In the genomic region with DNA sequence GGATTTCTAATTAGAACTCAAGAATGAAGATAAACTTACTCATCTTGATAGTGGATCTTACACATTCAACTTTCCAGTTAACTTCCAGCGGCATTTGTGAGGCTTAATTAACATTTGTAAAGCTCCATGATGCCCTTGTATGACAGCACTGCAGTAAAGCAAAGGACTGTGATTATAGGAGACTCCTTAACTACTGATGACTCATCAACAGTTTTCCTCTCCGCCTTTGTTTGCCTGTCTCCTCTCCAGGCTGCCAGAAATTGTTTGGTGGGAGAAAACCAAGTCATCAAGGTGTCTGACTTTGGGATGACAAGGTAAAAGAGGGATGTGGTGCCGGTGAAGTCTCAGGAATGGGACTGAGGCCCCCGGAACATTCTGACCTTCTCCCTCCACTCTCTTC, we compare ENCODE assay signal across 1 cellular context.
TF ChIP-seq lines count a peak whose summit lies in the region.

No MANE protein-coding gene starts in this region.

TF ChIP-seq in H1, 55 proteins besides CTCF, POLR2A, EP300 and RAD21:
- no peak for TF ChIP-seq GABPA (IDR thresholded peaks at IDR 0.05; ENCODE audit: borderline replicate concordance, insufficient read depth, low read length)
- TF ChIP-seq, protein P1, sequence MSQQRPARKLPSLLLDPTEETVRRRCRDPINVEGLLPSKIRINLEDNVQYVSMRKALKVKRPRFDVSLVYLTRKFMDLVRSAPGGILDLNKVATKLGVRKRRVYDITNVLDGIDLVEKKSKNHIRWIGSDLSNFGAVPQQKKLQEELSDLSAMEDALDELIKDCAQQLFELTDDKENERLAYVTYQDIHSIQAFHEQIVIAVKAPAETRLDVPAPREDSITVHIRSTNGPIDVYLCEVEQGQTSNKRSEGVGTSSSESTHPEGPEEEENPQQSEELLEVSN (IDR thresholded peaks at IDR 0.05): no peak
- TF ChIP-seq MAFK (IDR thresholded peaks at IDR 0.05; ENCODE audit: low read depth, low read length): 0 out of 2 replicates have a peak, but pooled peaks have one; percentile 8
- peak; percentile 80; the same call in 1 of the 2 replicates for TF ChIP-seq RFX5 (IDR thresholded peaks at IDR 0.05; ENCODE audit: borderline replicate concordance, low read depth, low read length)
- TF ChIP-seq HDAC2 (IDR thresholded peaks at IDR 0.05; ENCODE audit: borderline replicate concordance in 1 of 2, low read depth in 2 of 2, low read length in 2 of 2): no peak
- TF ChIP-seq SIRT6 (IDR thresholded peaks at IDR 0.05; ENCODE audit: low read length): no peak
- TF ChIP-seq SIX5 (IDR thresholded peaks at IDR 0.05; ENCODE audit: low read depth, low read length): no peak
- TF ChIP-seq JUND (IDR thresholded peaks at IDR 0.05; ENCODE audit: low read length): peak; percentile 87
- no peak for TF ChIP-seq TCF12 (IDR thresholded peaks at IDR 0.05; ENCODE audit: low read depth, low read length)
- TF ChIP-seq, protein P2, sequence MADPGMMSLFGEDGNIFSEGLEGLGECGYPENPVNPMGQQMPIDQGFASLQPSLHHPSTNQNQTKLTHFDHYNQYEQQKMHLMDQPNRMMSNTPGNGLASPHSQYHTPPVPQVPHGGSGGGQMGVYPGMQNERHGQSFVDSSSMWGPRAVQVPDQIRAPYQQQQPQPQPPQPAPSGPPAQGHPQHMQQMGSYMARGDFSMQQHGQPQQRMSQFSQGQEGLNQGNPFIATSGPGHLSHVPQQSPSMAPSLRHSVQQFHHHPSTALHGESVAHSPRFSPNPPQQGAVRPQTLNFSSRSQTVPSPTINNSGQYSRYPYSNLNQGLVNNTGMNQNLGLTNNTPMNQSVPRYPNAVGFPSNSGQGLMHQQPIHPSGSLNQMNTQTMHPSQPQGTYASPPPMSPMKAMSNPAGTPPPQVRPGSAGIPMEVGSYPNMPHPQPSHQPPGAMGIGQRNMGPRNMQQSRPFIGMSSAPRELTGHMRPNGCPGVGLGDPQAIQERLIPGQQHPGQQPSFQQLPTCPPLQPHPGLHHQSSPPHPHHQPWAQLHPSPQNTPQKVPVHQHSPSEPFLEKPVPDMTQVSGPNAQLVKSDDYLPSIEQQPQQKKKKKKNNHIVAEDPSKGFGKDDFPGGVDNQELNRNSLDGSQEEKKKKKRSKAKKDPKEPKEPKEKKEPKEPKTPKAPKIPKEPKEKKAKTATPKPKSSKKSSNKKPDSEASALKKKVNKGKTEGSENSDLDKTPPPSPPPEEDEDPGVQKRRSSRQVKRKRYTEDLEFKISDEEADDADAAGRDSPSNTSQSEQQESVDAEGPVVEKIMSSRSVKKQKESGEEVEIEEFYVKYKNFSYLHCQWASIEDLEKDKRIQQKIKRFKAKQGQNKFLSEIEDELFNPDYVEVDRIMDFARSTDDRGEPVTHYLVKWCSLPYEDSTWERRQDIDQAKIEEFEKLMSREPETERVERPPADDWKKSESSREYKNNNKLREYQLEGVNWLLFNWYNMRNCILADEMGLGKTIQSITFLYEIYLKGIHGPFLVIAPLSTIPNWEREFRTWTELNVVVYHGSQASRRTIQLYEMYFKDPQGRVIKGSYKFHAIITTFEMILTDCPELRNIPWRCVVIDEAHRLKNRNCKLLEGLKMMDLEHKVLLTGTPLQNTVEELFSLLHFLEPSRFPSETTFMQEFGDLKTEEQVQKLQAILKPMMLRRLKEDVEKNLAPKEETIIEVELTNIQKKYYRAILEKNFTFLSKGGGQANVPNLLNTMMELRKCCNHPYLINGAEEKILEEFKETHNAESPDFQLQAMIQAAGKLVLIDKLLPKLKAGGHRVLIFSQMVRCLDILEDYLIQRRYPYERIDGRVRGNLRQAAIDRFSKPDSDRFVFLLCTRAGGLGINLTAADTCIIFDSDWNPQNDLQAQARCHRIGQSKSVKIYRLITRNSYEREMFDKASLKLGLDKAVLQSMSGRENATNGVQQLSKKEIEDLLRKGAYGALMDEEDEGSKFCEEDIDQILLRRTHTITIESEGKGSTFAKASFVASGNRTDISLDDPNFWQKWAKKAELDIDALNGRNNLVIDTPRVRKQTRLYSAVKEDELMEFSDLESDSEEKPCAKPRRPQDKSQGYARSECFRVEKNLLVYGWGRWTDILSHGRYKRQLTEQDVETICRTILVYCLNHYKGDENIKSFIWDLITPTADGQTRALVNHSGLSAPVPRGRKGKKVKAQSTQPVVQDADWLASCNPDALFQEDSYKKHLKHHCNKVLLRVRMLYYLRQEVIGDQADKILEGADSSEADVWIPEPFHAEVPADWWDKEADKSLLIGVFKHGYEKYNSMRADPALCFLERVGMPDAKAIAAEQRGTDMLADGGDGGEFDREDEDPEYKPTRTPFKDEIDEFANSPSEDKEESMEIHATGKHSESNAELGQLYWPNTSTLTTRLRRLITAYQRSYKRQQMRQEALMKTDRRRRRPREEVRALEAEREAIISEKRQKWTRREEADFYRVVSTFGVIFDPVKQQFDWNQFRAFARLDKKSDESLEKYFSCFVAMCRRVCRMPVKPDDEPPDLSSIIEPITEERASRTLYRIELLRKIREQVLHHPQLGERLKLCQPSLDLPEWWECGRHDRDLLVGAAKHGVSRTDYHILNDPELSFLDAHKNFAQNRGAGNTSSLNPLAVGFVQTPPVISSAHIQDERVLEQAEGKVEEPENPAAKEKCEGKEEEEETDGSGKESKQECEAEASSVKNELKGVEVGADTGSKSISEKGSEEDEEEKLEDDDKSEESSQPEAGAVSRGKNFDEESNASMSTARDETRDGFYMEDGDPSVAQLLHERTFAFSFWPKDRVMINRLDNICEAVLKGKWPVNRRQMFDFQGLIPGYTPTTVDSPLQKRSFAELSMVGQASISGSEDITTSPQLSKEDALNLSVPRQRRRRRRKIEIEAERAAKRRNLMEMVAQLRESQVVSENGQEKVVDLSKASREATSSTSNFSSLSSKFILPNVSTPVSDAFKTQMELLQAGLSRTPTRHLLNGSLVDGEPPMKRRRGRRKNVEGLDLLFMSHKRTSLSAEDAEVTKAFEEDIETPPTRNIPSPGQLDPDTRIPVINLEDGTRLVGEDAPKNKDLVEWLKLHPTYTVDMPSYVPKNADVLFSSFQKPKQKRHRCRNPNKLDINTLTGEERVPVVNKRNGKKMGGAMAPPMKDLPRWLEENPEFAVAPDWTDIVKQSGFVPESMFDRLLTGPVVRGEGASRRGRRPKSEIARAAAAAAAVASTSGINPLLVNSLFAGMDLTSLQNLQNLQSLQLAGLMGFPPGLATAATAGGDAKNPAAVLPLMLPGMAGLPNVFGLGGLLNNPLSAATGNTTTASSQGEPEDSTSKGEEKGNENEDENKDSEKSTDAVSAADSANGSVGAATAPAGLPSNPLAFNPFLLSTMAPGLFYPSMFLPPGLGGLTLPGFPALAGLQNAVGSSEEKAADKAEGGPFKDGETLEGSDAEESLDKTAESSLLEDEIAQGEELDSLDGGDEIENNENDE (IDR thresholded peaks at IDR 0.05; ENCODE audit: insufficient replicate concordance, low read length): no peak
- no peak for TF ChIP-seq BCL11A (IDR thresholded peaks at IDR 0.05; ENCODE audit: low read depth in 2 of 2, low read length in 2 of 2)
- TF ChIP-seq RBBP5 (IDR thresholded peaks at IDR 0.05; ENCODE audit: borderline replicate concordance, low read depth, low read length): no peak
- TF ChIP-seq CREB1 (IDR thresholded peaks at IDR 0.05): 0 out of 2 replicates have a peak, but pooled peaks have one; percentile 32
- TF ChIP-seq YY1 (IDR thresholded peaks at IDR 0.05; ENCODE audit: low read depth, low read length): no peak
